22 cellular contexts compared by ENCODE assay signal in genomic region chr14:35628989-35629388, GRCh38.
"Had no signal": no experiment of that assay in that cellular context is flagged by ENCODE, and none has a peak within 500 bp of the region (broad histone marks: within the 10 kb centered on the region; RNA-seq: fewer than 3 reads in every experiment).

No MANE protein-coding gene starts in this region.

- H3K27ac ChIP-seq: ascending aorta, coronary artery, gastrocnemius medialis, heart right ventricle, sigmoid colon, spleen, testis, upper lobe of left lung had no signal

- H3K4me3 Mint-ChIP-seq: activated CD4-positive, alpha-beta T cell treated with anti-CD3 and anti-CD28 coated beads for 36 hours; activated CD8-positive, alpha-beta memory T cell treated with anti-CD3 and anti-CD28 coated beads, Interleukin-2, amount 10 ng/mL, durations not matched to agents 7 days and 5 days; activated naive CD4-positive, alpha-beta T cell treated with anti-CD3 and anti-CD28 coated beads, Interleukin-2, amount 10 ng/mL, durations not matched to agents 7 days and 5 days; activated naive CD8-positive, alpha-beta T cell treated with anti-CD3 and anti-CD28 coated beads, Interleukin-2, amount 50 U/mL, for 24 hours; central memory CD8-positive, alpha-beta T cell; immature natural killer cell; natural killer cell treated with Interleukin-12 subunit alpha and Interleukin-12 subunit beta and Interleukin-15 and Interleukin-18, amount 100 ng/mL, for 72 hours; stimulated activated memory B cell treated with anti-CD40 and anti-IgM and Interleukin-4, amounts not matched to agents 10 μg/mL and 1 μg/mL and 100 μg/mL, for 72 hours; WTC11 had no signal

- DNase-seq: activated CD4-positive, alpha-beta T cell treated with anti-CD3 and anti-CD28 coated beads for 36 hours; activated CD4-positive, alpha-beta T cell treated with anti-CD3 and anti-CD28 coated beads, Interleukin-2, amount 50 U/mL, for 48 hours; activated CD8-positive, alpha-beta memory T cell treated with anti-CD3 and anti-CD28 coated beads, Interleukin-2, amount 10 ng/mL, durations not matched to agents 7 days and 5 days; activated effector memory CD4-positive, alpha-beta T cell treated with Interleukin-2 at 50 U/mL for 16 hours; activated naive CD4-positive, alpha-beta T cell treated with anti-CD3 and anti-CD28 coated beads, Interleukin-2, amount 10 ng/mL, durations not matched to agents 7 days and 5 days; activated naive CD8-positive, alpha-beta T cell treated with anti-CD3 and anti-CD28 coated beads, Interleukin-2, amount 50 U/mL, for 24 hours; activated T-cell treated with anti-CD3 and anti-CD28 coated beads, Interleukin-2, amount 50 U/mL, for 1 hour; gastrocnemius medialis; heart right ventricle; immature natural killer cell; nucleus accumbens; sigmoid colon; stimulated activated CD4-positive, alpha-beta T cell treated with anti-CD3 and anti-CD28 coated beads, Interleukin-4, amount 100 ng/mL, for 4 hours; testis had no signal

- H3K27me3 Mint-ChIP-seq: activated CD4-positive, alpha-beta T cell treated with anti-CD3 and anti-CD28 coated beads for 36 hours; activated CD8-positive, alpha-beta memory T cell treated with anti-CD3 and anti-CD28 coated beads, Interleukin-2, amount 10 ng/mL, durations not matched to agents 7 days and 5 days; activated naive CD4-positive, alpha-beta T cell treated with anti-CD3 and anti-CD28 coated beads, Interleukin-2, amount 10 ng/mL, durations not matched to agents 7 days and 5 days; activated naive CD8-positive, alpha-beta T cell treated with anti-CD3 and anti-CD28 coated beads, Interleukin-2, amount 50 U/mL, for 24 hours; central memory CD8-positive, alpha-beta T cell; natural killer cell treated with Interleukin-12 subunit alpha and Interleukin-12 subunit beta and Interleukin-15 and Interleukin-18, amount 100 ng/mL, for 72 hours; stimulated activated memory B cell treated with anti-CD40 and anti-IgM and Interleukin-4, amounts not matched to agents 10 μg/mL and 1 μg/mL and 100 μg/mL, for 72 hours had no signal

- H3K9me3 Mint-ChIP-seq: activated naive CD4-positive, alpha-beta T cell treated with anti-CD3 and anti-CD28 coated beads, Interleukin-2, amount 10 ng/mL, durations not matched to agents 7 days and 5 days; activated naive CD8-positive, alpha-beta T cell treated with anti-CD3 and anti-CD28 coated beads, Interleukin-2, amount 50 U/mL, for 24 hours; central memory CD8-positive, alpha-beta T cell; immature natural killer cell; natural killer cell treated with Interleukin-12 subunit alpha and Interleukin-12 subunit beta and Interleukin-15 and Interleukin-18, amount 100 ng/mL, for 72 hours; stimulated activated memory B cell treated with anti-CD40 and anti-IgM and Interleukin-4, amounts not matched to agents 10 μg/mL and 1 μg/mL and 100 μg/mL, for 72 hours; WTC11 had no signal

- H3K27ac Mint-ChIP-seq: activated CD4-positive, alpha-beta T cell treated with anti-CD3 and anti-CD28 coated beads for 36 hours; activated CD8-positive, alpha-beta memory T cell treated with anti-CD3 and anti-CD28 coated beads, Interleukin-2, amount 10 ng/mL, durations not matched to agents 7 days and 5 days; activated naive CD4-positive, alpha-beta T cell treated with anti-CD3 and anti-CD28 coated beads, Interleukin-2, amount 10 ng/mL, durations not matched to agents 7 days and 5 days; activated naive CD8-positive, alpha-beta T cell treated with anti-CD3 and anti-CD28 coated beads, Interleukin-2, amount 50 U/mL, for 24 hours; natural killer cell treated with Interleukin-12 subunit alpha and Interleukin-12 subunit beta and Interleukin-15 and Interleukin-18, amount 100 ng/mL, for 72 hours; stimulated activated memory B cell treated with anti-CD40 and anti-IgM and Interleukin-4, amounts not matched to agents 10 μg/mL and 1 μg/mL and 100 μg/mL, for 72 hours; WTC11 had no signal

- H3K4me1 Mint-ChIP-seq: activated CD8-positive, alpha-beta memory T cell treated with anti-CD3 and anti-CD28 coated beads, Interleukin-2, amount 10 ng/mL, durations not matched to agents 7 days and 5 days; activated naive CD4-positive, alpha-beta T cell treated with anti-CD3 and anti-CD28 coated beads, Interleukin-2, amount 10 ng/mL, durations not matched to agents 7 days and 5 days; activated naive CD8-positive, alpha-beta T cell treated with anti-CD3 and anti-CD28 coated beads, Interleukin-2, amount 50 U/mL, for 24 hours; central memory CD8-positive, alpha-beta T cell; immature natural killer cell had no signal

- H3K4me3 ChIP-seq: ascending aorta, coronary artery, gastrocnemius medialis, heart right ventricle, sigmoid colon, spleen, testis, upper lobe of left lung had no signal

- H3K36me3 Mint-ChIP-seq: WTC11 had no signal

- H3K9me3 ChIP-seq: ascending aorta, gastrocnemius medialis, heart right ventricle, sigmoid colon, spleen, testis, upper lobe of left lung had no signal

- H3K4me1 ChIP-seq: ascending aorta, gastrocnemius medialis, sigmoid colon, spleen, testis, upper lobe of left lung had no signal

- H3K27me3 ChIP-seq: ascending aorta, gastrocnemius medialis, heart right ventricle, sigmoid colon, spleen, testis, upper lobe of left lung had no signal

- ATAC-seq: activated CD4-positive, alpha-beta T cell treated with anti-CD3 and anti-CD28 coated beads for 36 hours; activated CD8-positive, alpha-beta memory T cell treated with anti-CD3 and anti-CD28 coated beads, Interleukin-2, amount 10 ng/mL, durations not matched to agents 7 days and 5 days; activated naive CD8-positive, alpha-beta T cell treated with anti-CD3 and anti-CD28 coated beads, Interleukin-2, amount 50 U/mL, for 24 hours; gastrocnemius medialis; heart right ventricle; natural killer cell treated with Interleukin-12 subunit alpha and Interleukin-12 subunit beta and Interleukin-15 and Interleukin-18, amount 100 ng/mL, for 72 hours; stimulated activated memory B cell treated with anti-CD40 and anti-IgM and Interleukin-4, amounts not matched to agents 10 μg/mL and 1 μg/mL and 100 μg/mL, for 72 hours; WTC11 had no signal
